ENCODE assay signal across 18 cellular contexts in genomic region chr17:860805-861204, GRCh38.
DNase-seq lines count a peak whose midpoint lies in the region; ATAC-seq and TF ChIP-seq lines count a peak whose summit lies in the region.
"Had no signal": no experiment of that assay in that cellular context is flagged by ENCODE, and none has a peak within 500 bp of the region (broad histone marks: within the 10 kb centered on the region; RNA-seq: fewer than 3 reads in every experiment).

No MANE protein-coding gene starts in this region.

- no peaks in the 10 kb centered on the region for H3K36me3 ChIP-seq in GM23338 (ENCODE audit: insufficient read depth)
- peaks cover 0 to 10% (median 3%) of the 10 kb centered on the region in 3 donors for H3K36me3 ChIP-seq in esophagus squamous epithelium
- peaks cover 6% of the 10 kb centered on the region for H3K36me3 ChIP-seq in muscle layer of colon (ENCODE audit: insufficient read depth, low read length)
- peaks cover 0 to 3% (median 0%) of the 10 kb centered on the region in 4 donors for H3K36me3 ChIP-seq in stomach

- 0 out of 2 replicates have a peak overlapping the region, but pooled peaks have one; percentile 57 for H3K27ac ChIP-seq in GM23338 (ENCODE audit: low read depth)
- H3K27ac ChIP-seq in esophagus squamous epithelium: peak overlapping the region; percentile 10 to 63 (median 28)
- H3K27ac ChIP-seq in muscle layer of colon (ENCODE audit: low read depth, low read length): peak overlapping the region; percentile 70
- peak overlapping the region in 3 of 5 donors; percentile 47 to 74 (median 57) for H3K27ac ChIP-seq in stomach
- H3K27ac ChIP-seq: HL-60 had no signal

- peaks cover 5% of the 10 kb centered on the region; the same call in 1 of the 3 replicates for H3K36me3 Mint-ChIP-seq in GM23338 (ENCODE audit: low read depth)
- H3K36me3 Mint-ChIP-seq: CD4-positive, CD25-positive, alpha-beta regulatory T cell had no signal

- no peak for DNase-seq in GM23338 (ENCODE audit: low spot score)
- no peak for DNase-seq in esophagus squamous epithelium (lab: John Stamatoyannopoulos, UW)
- DNase-seq in stomach: no peak
- no peak for DNase-seq in effector CD8-positive, alpha-beta T cell (lab: John Stamatoyannopoulos, UW)
- DNase-seq in NCI-H1694 treated with DMSO at 0.1 percent for 48 hours (lab: John Stamatoyannopoulos, UW): no peak
- DNase-seq in DMS114 treated with DMSO at 0.1 percent for 48 hours (lab: John Stamatoyannopoulos, UW; ENCODE audit: unreplicated experiment): no peak
- DNase-seq: Caco-2; CD4-positive, CD25-positive, alpha-beta regulatory T cell; NCI-H1417; NCI-H1930; NCI-H2171 treated with DMSO at 0.1 percent for 48 hours; NCI-H510A; NCI-H774; RPMI8226 had no signal

- ATAC-seq in GM23338 (no peak), GM21723 (IDR thresholded peaks at IDR 0.05; ENCODE audit: unreplicated experiment) (no peak)

- peaks cover 11% of the 10 kb centered on the region for H3K27me3 Mint-ChIP-seq in GM23338 (ENCODE audit: insufficient read depth, low read depth, poor library complexity)

- H2AFZ ChIP-seq in GM23338: no peak overlapping the region

- H3K4me1 ChIP-seq in GM23338 (ENCODE audit: insufficient read depth) (no peaks in the 10 kb centered on the region; the same call in 1 of the 2 replicates), esophagus squamous epithelium (peaks cover 8 to 82% (median 35%) of the 10 kb centered on the region in 3 donors), muscle layer of colon (ENCODE audit: insufficient read depth, low read length) (peaks cover 47% of the 10 kb centered on the region), stomach (peaks cover under 1 to 67% (median 21%) of the 10 kb centered on the region in 4 donors)
- H3K4me1 ChIP-seq: Caco-2 had no signal

- WGBS in esophagus squamous epithelium, 2 donors: 86 to 90% methylated on average over 5 of the region's 5 CpGs
- WGBS in stomach, 5 donors: 73 to 84% (median 79%) methylated on average over 5 of the region's 5 CpGs

- H3F3A ChIP-seq in GM23338 (replicated peaks; ENCODE audit: low read depth): no peaks in the 10 kb centered on the region

- H3K79me2 ChIP-seq in GM23338 (replicated peaks; ENCODE audit: insufficient read depth): peaks cover 79% of the 10 kb centered on the region

- H3K4me2 ChIP-seq in GM23338: no peak overlapping the region

- H3K9me2 ChIP-seq in GM23338 (ENCODE audit: insufficient read depth): no peaks in the 10 kb centered on the region

- H3K9ac ChIP-seq in muscle layer of colon (ENCODE audit: low read length): no peak overlapping the region

- H3K4me3 Mint-ChIP-seq in GM23338: no peak overlapping the region
- H3K4me3 Mint-ChIP-seq: CD4-positive, CD25-positive, alpha-beta regulatory T cell had no signal

- peaks cover 7% of the 10 kb centered on the region for H3K4me1 Mint-ChIP-seq in GM23338
- H3K4me1 Mint-ChIP-seq: CD4-positive, CD25-positive, alpha-beta regulatory T cell had no signal

- no peaks in the 10 kb centered on the region for H3K9me3 Mint-ChIP-seq in GM23338

- TF ChIP-seq CTCF in GM23338 (conservative IDR thresholded peaks at IDR 0.05; ENCODE audit: low read depth in 2 of 2) (no peak), esophagus squamous epithelium (IDR thresholded peaks at IDR 0.05) (no peak), stomach (IDR thresholded peaks at IDR 0.05) (no peak)

- H3K27ac Mint-ChIP-seq in GM23338: no peak overlapping the region; the same call in 1 of the 2 replicates
- H3K27ac Mint-ChIP-seq: CD4-positive, CD25-positive, alpha-beta regulatory T cell had no signal

- no peaks in the 10 kb centered on the region for H3K27me3 ChIP-seq in GM23338 (ENCODE audit: insufficient read depth)
- H3K27me3 ChIP-seq in esophagus squamous epithelium: no peaks in the 10 kb centered on the region
- H3K27me3 ChIP-seq in muscle layer of colon (ENCODE audit: control insufficient read depth in 1 of 2, insufficient read depth in 2 of 2, low read length in 2 of 2): no peaks in the 10 kb centered on the region
- H3K27me3 ChIP-seq in stomach: no peaks in the 10 kb centered on the region

- H4K20me1 ChIP-seq in GM23338 (replicated peaks; ENCODE audit: insufficient read depth): peaks cover 22% of the 10 kb centered on the region

- TF ChIP-seq POLR2A in esophagus squamous epithelium (IDR thresholded peaks at IDR 0.05) (no peak), stomach (IDR thresholded peaks at IDR 0.05) (no peak)

- no peak for TF ChIP-seq EP300 in stomach (IDR thresholded peaks at IDR 0.05)

- H3K9me3 ChIP-seq in esophagus squamous epithelium (no peaks in the 10 kb centered on the region), muscle layer of colon (ENCODE audit: low read length) (no peaks in the 10 kb centered on the region), stomach (no peaks in the 10 kb centered on the region)
- H3K9me3 ChIP-seq: Caco-2, HAP-1 had no signal

- intact Hi-C loops in esophagus squamous epithelium (cut with DNase I): no loop called here
- intact Hi-C loops in stomach (cut with DNase I; ENCODE audit: low total_unique reads): no loop called here

- H3K4me3 ChIP-seq in GM23338: no peak overlapping the region
- no peak overlapping the region for H3K4me3 ChIP-seq in esophagus squamous epithelium
- H3K4me3 ChIP-seq in muscle layer of colon (ENCODE audit: low read depth in 1 of 2, low read length in 2 of 2): no peak overlapping the region
- no peak overlapping the region for H3K4me3 ChIP-seq in stomach
- H3K4me3 ChIP-seq: HAP-1 had no signal

TF ChIP-seq in GM23338, 12 proteins besides CTCF, POLR2A, EP300 and RAD21:
- TF ChIP-seq JUNB (IDR thresholded peaks at IDR 0.05; ENCODE audit: unreplicated experiment): no peak
- TF ChIP-seq ZNF462 (CRISPR knock-in tag; IDR thresholded peaks at IDR 0.05): no peak
- TF ChIP-seq POLR2AphosphoS5 (IDR thresholded peaks at IDR 0.05; ENCODE audit: low read depth): no peak
